In the genomic region with DNA sequence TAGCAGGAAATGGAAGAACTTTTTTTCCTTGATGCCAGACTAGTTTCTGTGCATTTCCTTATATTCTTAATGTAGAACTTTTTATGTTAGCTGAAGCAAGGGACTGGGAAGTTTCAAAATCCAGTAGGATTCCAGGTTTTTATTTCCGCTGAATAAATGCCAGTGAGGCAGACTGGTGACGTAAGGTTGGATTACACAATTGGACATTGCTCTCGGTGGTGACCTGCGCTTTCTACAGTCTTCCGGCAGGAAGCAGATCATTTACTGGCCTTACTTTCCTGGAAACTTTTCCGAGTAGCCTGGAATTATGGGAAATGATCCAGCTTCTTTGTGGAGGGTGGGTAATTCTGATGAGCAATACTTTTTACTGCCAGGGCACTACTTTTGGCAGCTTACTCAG, we compare ENCODE assay signal across 15 cellular contexts. TPM values are rescaled to one million over a fixed set of nuclear protein-coding genes. Genes with fewer than 3 reads are reported as not detected.
DNase-seq lines count a peak whose midpoint lies in the region; ATAC-seq, FAIRE-seq and TF ChIP-seq lines count a peak whose summit lies in the region.
"Had no signal": no experiment of that assay in that cellular context is flagged by ENCODE, and none has a peak within 500 bp of the region (broad histone marks: within the 10 kb centered on the region; RNA-seq: fewer than 3 reads in every experiment).

No MANE protein-coding gene starts in this region.

- peaks cover 14% of the 10 kb centered on the region for H3K4me1 Mint-ChIP-seq in astrocyte (ENCODE audit: low read depth, unreplicated experiment)
- peaks cover 14% of the 10 kb centered on the region for H3K4me1 Mint-ChIP-seq in activated CD4-positive, alpha-beta memory T cell treated with anti-CD3 and anti-CD28 coated beads for 36 hours (ENCODE audit: low read depth)

- TF ChIP-seq CTCF in BJ (IDR thresholded peaks at IDR 0.05; ENCODE audit: insufficient read depth, low read depth, low read length), result no peak
- no peak for TF ChIP-seq CTCF in astrocyte (IDR thresholded peaks at IDR 0.05; ENCODE audit: insufficient read depth, low read depth, low read length)
- no peak for TF ChIP-seq CTCF in right atrium auricular region (IDR thresholded peaks at IDR 0.05)

- no peaks in the 10 kb centered on the region for H3K27me3 Mint-ChIP-seq in astrocyte (ENCODE audit: low read depth, unreplicated experiment)
- no peaks in the 10 kb centered on the region for H3K27me3 Mint-ChIP-seq in activated CD4-positive, alpha-beta memory T cell treated with anti-CD3 and anti-CD28 coated beads for 36 hours

- H4K20me1 ChIP-seq in astrocyte (ENCODE audit: insufficient read depth, low read length), result no peaks in the 10 kb centered on the region
- H4K20me1 ChIP-seq: BLaER1 had no signal

- H3K27me3 ChIP-seq in BJ (ENCODE audit: control insufficient read depth, insufficient read depth, low read length) (no peaks in the 10 kb centered on the region), astrocyte (ENCODE audit: insufficient read depth, low read length) (no peaks in the 10 kb centered on the region), right atrium auricular region (no peaks in the 10 kb centered on the region)
- H3K27me3 ChIP-seq: BLaER1 had no signal

- H3K27ac ChIP-seq in astrocyte (ENCODE audit: low read depth, low read length) (peak overlapping the region; percentile 40), right atrium auricular region (peak overlapping the region; percentile 64 to 94)
- H3K27ac ChIP-seq: BLaER1 had no signal

- peaks cover 16% of the 10 kb centered on the region for H3K4me1 ChIP-seq in astrocyte (ENCODE audit: insufficient read depth, low read length)
- peaks cover 0 to 69% of the 10 kb centered on the region in 2 donors for H3K4me1 ChIP-seq in right atrium auricular region

- no peak overlapping the region for H3K9ac ChIP-seq in astrocyte (ENCODE audit: low read length)
- H3K9ac ChIP-seq: BLaER1 had no signal

- H3K4me3 ChIP-seq in BJ (ENCODE audit: low read depth, low read length), result no peak overlapping the region
- no peak overlapping the region for H3K4me3 ChIP-seq in astrocyte (ENCODE audit: insufficient read depth, low read depth, low read length)
- H3K4me3 ChIP-seq in right atrium auricular region, result no peak overlapping the region
- H3K4me3 ChIP-seq in skeletal muscle cell (ENCODE audit: low read depth, low read length), result no peak overlapping the region
- H3K4me3 ChIP-seq: BLaER1 had no signal

- no peak overlapping the region for H3K27ac Mint-ChIP-seq in astrocyte (ENCODE audit: unreplicated experiment)
- H3K27ac Mint-ChIP-seq in activated CD4-positive, alpha-beta memory T cell treated with anti-CD3 and anti-CD28 coated beads for 36 hours, result no peak overlapping the region

- H3K4me3 Mint-ChIP-seq in astrocyte (ENCODE audit: unreplicated experiment), result no peak overlapping the region
- no peak overlapping the region for H3K4me3 Mint-ChIP-seq in activated CD4-positive, alpha-beta memory T cell treated with anti-CD3 and anti-CD28 coated beads for 36 hours

- peak; percentile 21 for DNase-seq in BJ (ENCODE audit: low read depth)
- DNase-seq in astrocyte (ENCODE audit: low read depth), result peak; percentile 80
- DNase-seq in right atrium auricular region (ENCODE audit: low spot score), result peak; percentile 85
- peak; percentile 62 for DNase-seq in skeletal muscle cell (ENCODE audit: low read depth)
- no peak for DNase-seq in NCI-H510A treated with DMSO at 0.1 percent for 48 hours (lab: John Stamatoyannopoulos, UW)
- no peak for DNase-seq in DMS79 treated with DMSO at 0.1 percent for 48 hours (lab: John Stamatoyannopoulos, UW)
- no peak for DNase-seq in activated CD4-positive, alpha-beta memory T cell treated with anti-CD3 and anti-CD28 coated beads for 36 hours
- DNase-seq: activated CD8-positive, alpha-beta memory T cell treated with anti-CD3 and anti-CD28 coated beads, Interleukin-2, amount 50 U/mL, for 48 hours; amniotic stem cell; mesendoderm; NCI-H1930 had no signal

- H3K36me3 ChIP-seq in BJ (ENCODE audit: control insufficient read depth, insufficient read depth, low read length) (peaks cover 7% of the 10 kb centered on the region), astrocyte (ENCODE audit: insufficient read depth, low read length) (peaks cover 3% of the 10 kb centered on the region), right atrium auricular region (peaks cover 29% of the 10 kb centered on the region)
- H3K36me3 ChIP-seq: BLaER1 had no signal

- POLR2A ChIA-PET in BJ (lab: Charles Lee), result interaction anchor here (0.8 kb wide), 1 partner anchor 167 kb away, joined by 3 read pairs; no protein-coding TSS in a partner anchor
- POLR2A ChIA-PET in activated CD4-positive, alpha-beta memory T cell treated with anti-CD3 and anti-CD28 coated beads for 36 hours (lab: Charles Lee), result no interaction called here

- CTCF ChIA-PET in BJ (lab: Yijun Ruan, JAX), result interaction anchor here (0.7 to 1.1 kb wide), 2 partner anchors 172 to 364 kb away, joined by 3 read pairs; no protein-coding TSS in a partner anchor
- CTCF ChIA-PET in activated CD4-positive, alpha-beta memory T cell treated with anti-CD3 and anti-CD28 coated beads for 36 hours (lab: Charles Lee), result interaction anchor here (1.1 to 1.6 kb wide), 4 partner anchors 10 to 280 kb away, joined by 3 to 7 read pairs (median 3); no protein-coding TSS in a partner anchor

- peaks cover 16% of the 10 kb centered on the region for H3K79me2 ChIP-seq in astrocyte (ENCODE audit: insufficient read depth, low read length)

- peak overlapping the region; percentile 35 for H3K4me2 ChIP-seq in astrocyte (ENCODE audit: low read length)
- H3K4me2 ChIP-seq: BLaER1 had no signal

- no peak overlapping the region for H2AFZ ChIP-seq in astrocyte (ENCODE audit: low read depth, low read length)

- intact Hi-C loops in activated CD4-positive, alpha-beta memory T cell treated with anti-CD3 and anti-CD28 coated beads for 36 hours (cut with micrococcal nuclease), result no loop called here

- no peak for FAIRE-seq in astrocyte (lab: Jason Lieb, UNC)
- FAIRE-seq: H1 had no signal

- H3K36me3 Mint-ChIP-seq in astrocyte (ENCODE audit: low read depth, unreplicated experiment), result peaks cover 12% of the 10 kb centered on the region
- H3K36me3 Mint-ChIP-seq in activated CD4-positive, alpha-beta memory T cell treated with anti-CD3 and anti-CD28 coated beads for 36 hours, result peaks cover 4% of the 10 kb centered on the region

- H3K9me3 ChIP-seq in astrocyte (ENCODE audit: insufficient read depth, low read depth, low read length), result no peaks in the 10 kb centered on the region
- H3K9me3 ChIP-seq in right atrium auricular region, result no peaks in the 10 kb centered on the region
- H3K9me3 ChIP-seq: BLaER1 had no signal

- no peaks in the 10 kb centered on the region for H3K9me3 Mint-ChIP-seq in astrocyte (ENCODE audit: unreplicated experiment)
- no peaks in the 10 kb centered on the region for H3K9me3 Mint-ChIP-seq in activated CD4-positive, alpha-beta memory T cell treated with anti-CD3 and anti-CD28 coated beads for 36 hours

- ATAC-seq in GM21390 (IDR thresholded peaks at IDR 0.05; ENCODE audit: unreplicated experiment), result no peak
- ATAC-seq: Panc1 had no signal

RNA-seq across cellular contexts. Expression of gene IFT43, which starts 3.6 kb away (rescaled TPM):
- 58.9 and 62.5 TPM in 2 replicates for polyA plus RNA-seq in BJ (2011; rRNA removed)
- polyA minus RNA-seq in BJ (2011; rRNA and poly(A)+ RNA removed), result 19.6 and 25.0 TPM in 2 replicates
- 29.4 and 35.2 TPM in 2 replicates for total RNA-seq in astrocyte
- total RNA-seq in right atrium auricular region, result 10 to 100 TPM; 32.6 to 59.0 TPM
- total RNA-seq in activated CD4-positive, alpha-beta memory T cell treated with anti-CD3 and anti-CD28 coated beads for 36 hours, result 10 to 100 TPM; 14.1 to 15.0 TPM

RNA-seq across cellular contexts. Expression of gene TGFB3, which starts 7.3 kb away (rescaled TPM):
- 5.8 and 6.7 TPM in 2 replicates for polyA plus RNA-seq in BJ (2011; rRNA removed)
- 7.8 and 8.1 TPM in 2 replicates for polyA minus RNA-seq in BJ (2011; rRNA and poly(A)+ RNA removed)
- total RNA-seq in astrocyte, result 30.5 and 31.1 TPM in 2 replicates
- total RNA-seq in right atrium auricular region, result 10 to 100 TPM; 17.5 to 99.1 TPM
- total RNA-seq in activated CD4-positive, alpha-beta memory T cell treated with anti-CD3 and anti-CD28 coated beads for 36 hours, result 1 to 10 TPM; 1.9 to 2.2 TPM

Comparison
In these comparisons a context has a peak if more than half of its experiments do, and no peak if none do; other contexts are left out.
1. DNase-seq: peak in BJ (single experiment), astrocyte (single experiment), right atrium auricular region (single experiment) and skeletal muscle cell (single experiment); none in NCI-H510A treated with DMSO at 0.1 percent for 48 hours (single experiment), DMS79 treated with DMSO at 0.1 percent for 48 hours (single experiment) and activated CD4-positive, alpha-beta memory T cell treated with anti-CD3 and anti-CD28 coated beads for 36 hours (single experiment).